Comparison of ENCODE assay signal across 8 cellular contexts in the genomic region with DNA sequence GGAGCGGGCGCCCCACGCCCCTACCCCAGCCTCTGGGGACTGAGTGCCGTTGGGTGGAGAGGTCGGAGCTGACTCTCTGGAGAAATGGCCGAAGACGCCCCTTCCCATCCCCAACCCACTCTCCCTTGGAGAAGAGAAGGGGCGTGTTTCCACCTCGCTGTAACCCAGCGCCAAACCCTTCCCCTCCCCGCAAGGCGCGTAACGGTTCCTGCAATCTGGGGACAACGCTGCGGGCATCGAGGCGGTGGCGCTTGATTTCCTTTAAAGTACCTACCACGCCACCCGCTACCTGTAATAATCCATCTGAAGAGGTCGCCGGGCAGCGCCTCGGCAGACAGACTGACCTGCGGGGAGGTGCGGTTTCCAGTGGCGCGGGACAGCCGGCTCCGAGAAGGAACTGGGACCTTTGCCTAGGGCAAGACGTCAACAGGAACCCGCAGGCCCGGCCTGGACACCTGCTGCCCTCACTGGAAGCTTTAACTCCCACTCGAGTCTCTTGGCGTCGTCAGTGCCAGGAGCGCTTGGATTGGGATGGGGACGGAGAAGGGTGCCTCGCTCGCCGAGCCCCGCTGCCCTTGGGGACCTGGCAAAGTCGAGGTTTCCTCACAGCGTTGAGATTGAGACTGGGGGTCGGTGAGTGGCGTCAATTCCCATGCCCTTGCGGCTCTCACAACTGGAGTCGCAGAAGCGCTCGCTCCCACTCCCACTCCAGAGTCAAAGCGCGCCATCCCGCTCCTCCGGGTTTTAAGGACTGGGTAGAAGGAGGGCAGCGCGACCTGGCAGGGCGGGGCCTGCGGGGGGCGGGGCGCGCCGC. TPM values are rescaled to one million over a fixed set of nuclear protein-coding genes. Genes with fewer than 3 reads are reported as not detected.
DNase-seq lines count a peak whose midpoint lies in the region; ATAC-seq and TF ChIP-seq lines count a peak whose summit lies in the region.

A gene (minus strand): TSS at position 716 of the 814 bp plus-strand sequence. CDS start 763 bp downstream, outside the sequence.

- ATAC-seq in activated CD8-positive, alpha-beta memory T cell treated with anti-CD3 and anti-CD28 coated beads, Interleukin-2, amount 10 ng/mL, durations not matched to agents 7 days and 5 days, result no peak
- ATAC-seq in central memory CD8-positive, alpha-beta T cell (replicated peaks; ENCODE audit: extremely low read depth, poor library complexity, severe bottlenecking), result no peak
- ATAC-seq in lung (ENCODE audit: insufficient read depth, low FRiP score) (peak; percentile 69), upper lobe of left lung (ENCODE audit: low FRiP score in 2 of 2) (peak; percentile 71 to 73)

- H3K4me3 Mint-ChIP-seq in activated CD8-positive, alpha-beta memory T cell treated with anti-CD3 and anti-CD28 coated beads, Interleukin-2, amount 10 ng/mL, durations not matched to agents 7 days and 5 days, result peak within 1 kb of the TSS; percentile 72
- H3K4me3 Mint-ChIP-seq in central memory CD8-positive, alpha-beta T cell, result peak within 1 kb of the TSS; percentile 44

- CTCF ChIA-PET in activated CD8-positive, alpha-beta memory T cell treated with anti-CD3 and anti-CD28 coated beads, Interleukin-2, amount 10 ng/mL, durations not matched to agents 7 days and 5 days (lab: Charles Lee), result interaction anchor here (0.9 to 2.1 kb wide), 8 partner anchors 11 to 199 kb away, joined by 3 to 9 read pairs (median 4); a partner anchor contains a TSS

- no peaks in the 10 kb centered on the region for H3K79me2 ChIP-seq in Karpas-422 (ENCODE audit: low read length)

- H3K9me3 ChIP-seq in Karpas-422 (ENCODE audit: low read length) (no peaks in the 10 kb centered on the region), lung (ENCODE audit: control insufficient read depth in 2 of 2, insufficient read depth in 1 of 2, low read length in 1 of 2) (peaks cover 0 to 8% of the 10 kb centered on the region in 2 donors), upper lobe of left lung (no peaks in the 10 kb centered on the region)

- H3K27me3 ChIP-seq in Karpas-422 (ENCODE audit: low read length) (no peaks in the 10 kb centered on the region), lung (ENCODE audit: control insufficient read depth, insufficient read depth) (no peaks in the 10 kb centered on the region), upper lobe of left lung (peaks cover 0 to 2% (median 0%) of the 10 kb centered on the region in 4 donors)

- peak within 1 kb of the TSS; percentile 76 for H3K27ac Mint-ChIP-seq in activated CD8-positive, alpha-beta memory T cell treated with anti-CD3 and anti-CD28 coated beads, Interleukin-2, amount 10 ng/mL, durations not matched to agents 7 days and 5 days
- no peak within 1 kb of the TSS for H3K27ac Mint-ChIP-seq in central memory CD8-positive, alpha-beta T cell (ENCODE audit: low read depth)

- peaks cover 25% of the 10 kb centered on the region for H3K4me1 Mint-ChIP-seq in activated CD8-positive, alpha-beta memory T cell treated with anti-CD3 and anti-CD28 coated beads, Interleukin-2, amount 10 ng/mL, durations not matched to agents 7 days and 5 days
- peaks cover 5% of the 10 kb centered on the region for H3K4me1 Mint-ChIP-seq in central memory CD8-positive, alpha-beta T cell

- no peaks in the 10 kb centered on the region for H4K20me1 ChIP-seq in Karpas-422 (ENCODE audit: insufficient read depth, low read depth, low read length)

- H3K36me3 ChIP-seq in Karpas-422 (ENCODE audit: insufficient read depth, low read length), result no peaks in the 10 kb centered on the region
- H3K36me3 ChIP-seq in lung (ENCODE audit: control insufficient read depth in 2 of 2, insufficient read depth in 2 of 2, low read length in 2 of 2), result no peaks in the 10 kb centered on the region
- H3K36me3 ChIP-seq in upper lobe of left lung, result no peaks in the 10 kb centered on the region

- peaks cover 70% of the 10 kb centered on the region for H3K27me3 Mint-ChIP-seq in activated CD8-positive, alpha-beta memory T cell treated with anti-CD3 and anti-CD28 coated beads, Interleukin-2, amount 10 ng/mL, durations not matched to agents 7 days and 5 days
- peaks cover 58% of the 10 kb centered on the region for H3K27me3 Mint-ChIP-seq in central memory CD8-positive, alpha-beta T cell

- 2 to 3% methylated on average over 60 to 63 of the region's 63 CpGs for WGBS in lung, 2 donors
- WGBS in upper lobe of left lung, 2 donors, result 1 to 5% methylated on average over 15 to 39 of the region's 63 CpGs

- H2AFZ ChIP-seq in Karpas-422 (ENCODE audit: low read length), result peak within 1 kb of the TSS; percentile 65

- no peaks in the 10 kb centered on the region for H3K9me2 ChIP-seq in Karpas-422 (replicated peaks; ENCODE audit: insufficient read depth, low read length)

- H3K4me2 ChIP-seq in Karpas-422 (ENCODE audit: low read depth, low read length, poor library complexity, severe bottlenecking), result peak within 1 kb of the TSS; percentile 67

- TF ChIP-seq CTCF in lung (IDR thresholded peaks at IDR 0.05; ENCODE audit: control extremely low read depth, extremely low read depth) (no peak), upper lobe of left lung (IDR thresholded peaks at IDR 0.05) (no peak)

- no peaks in the 10 kb centered on the region for H3K9me3 Mint-ChIP-seq in activated CD8-positive, alpha-beta memory T cell treated with anti-CD3 and anti-CD28 coated beads, Interleukin-2, amount 10 ng/mL, durations not matched to agents 7 days and 5 days (ENCODE audit: low read depth)
- no peaks in the 10 kb centered on the region for H3K9me3 Mint-ChIP-seq in central memory CD8-positive, alpha-beta T cell

- peak in 2 of 4 donors; percentile 61 to 76 for TF ChIP-seq POLR2A in upper lobe of left lung (IDR thresholded peaks at IDR 0.05)

- H3K27ac ChIP-seq in Karpas-422 (ENCODE audit: low read length) (no peak within 1 kb of the TSS), lung (ENCODE audit: low read depth in 1 of 2, low read length in 1 of 2) (peak within 1 kb of the TSS; percentile 67 to 93), upper lobe of left lung (peak within 1 kb of the TSS; percentile 83 to 96 (median 90))

- H3K9ac ChIP-seq in Karpas-422 (ENCODE audit: low read length), result peak within 1 kb of the TSS; percentile 33

- H3K4me3 ChIP-seq in Karpas-422 (ENCODE audit: low read length), result peak within 1 kb of the TSS; percentile 46
- peak within 1 kb of the TSS; percentile 66 for H3K4me3 ChIP-seq in lung
- peak within 1 kb of the TSS; percentile 25 to 65 (median 58) for H3K4me3 ChIP-seq in upper lobe of left lung

- peaks cover 5% of the 10 kb centered on the region for H3K36me3 Mint-ChIP-seq in activated CD8-positive, alpha-beta memory T cell treated with anti-CD3 and anti-CD28 coated beads, Interleukin-2, amount 10 ng/mL, durations not matched to agents 7 days and 5 days
- no peaks in the 10 kb centered on the region for H3K36me3 Mint-ChIP-seq in central memory CD8-positive, alpha-beta T cell (ENCODE audit: insufficient read depth)

- H3K4me1 ChIP-seq in Karpas-422 (ENCODE audit: low read length) (peaks cover 8% of the 10 kb centered on the region), lung (ENCODE audit: control insufficient read depth in 2 of 2, insufficient read depth in 2 of 2, low read length in 2 of 2) (peaks cover 0 to 24% of the 10 kb centered on the region in 2 donors), upper lobe of left lung (peaks cover 28 to 48% (median 31%) of the 10 kb centered on the region in 4 donors)

- DNase-seq in activated CD8-positive, alpha-beta memory T cell treated with anti-CD3 and anti-CD28 coated beads, Interleukin-2, amount 10 ng/mL, durations not matched to agents 7 days and 5 days, result no peak
- no peak for DNase-seq in activated CD8-positive, alpha-beta memory T cell treated with anti-CD3 and anti-CD28 coated beads, Interleukin-2, amount 50 U/mL, for 48 hours
- DNase-seq in Karpas-422 (no peak), lung (ENCODE audit: low spot score) (no peak), upper lobe of left lung (peak in 1 of 2 donors; percentile 55), NCI-H526 (lab: John Stamatoyannopoulos, UW) (no peak), A172 (ENCODE audit: low spot score) (no peak)
- no peak for DNase-seq in central memory CD8-positive, alpha-beta T cell (ENCODE audit: low spot score in 2 of 2)

- no peak for TF ChIP-seq EP300 in upper lobe of left lung (IDR thresholded peaks at IDR 0.05)

RNA-seq across cellular contexts. Expression of the gene that starts here (rescaled TPM):
- 10 to 100 TPM in 1 of 2 experiments, 1 to 10 TPM in 1; 4.2 to 16.0 TPM for total RNA-seq in activated CD8-positive, alpha-beta memory T cell treated with anti-CD3 and anti-CD28 coated beads, Interleukin-2, amount 10 ng/mL, durations not matched to agents 7 days and 5 days
- total RNA-seq in Karpas-422 (2014; rRNA removed; shearing (Covaris generic); ENCODE audit: low replicate concordance), result not detected in 2 replicates
- total RNA-seq in lung, result 10 to 100 TPM in 1 of 2 donors, 1 to 10 TPM in 1; 9.8 to 47.7 TPM
- 10 to 100 TPM; 29.3 to 33.2 TPM for polyA plus RNA-seq in lung
- total RNA-seq in upper lobe of left lung, result 10 to 100 TPM; 12.2 to 86.9 (median 26.1) TPM
- total RNA-seq in A172 (2014; rRNA removed; shearing (Covaris generic)), result 0.31 and 0.38 TPM in 2 replicates

Comparison
In these comparisons a context has a peak if more than half of its experiments do, and no peak if none do; other contexts are left out.
1. ATAC-seq: peak in lung (single experiment) and upper lobe of left lung (2 of 2); none in activated CD8-positive, alpha-beta memory T cell treated with anti-CD3 and anti-CD28 coated beads, Interleukin-2, amount 10 ng/mL, durations not matched to agents 7 days and 5 days (single experiment) and central memory CD8-positive, alpha-beta T cell (single experiment).
2. Peak in every context shown above with its lines, with median percentiles within 50 percentile points of each other: H3K4me3 ChIP-seq.